ENCODE assay signal across 33 cellular contexts in genomic region chr1:171785766-171786165, GRCh38. TPM values are rescaled to one million over a fixed set of nuclear protein-coding genes. Genes with fewer than 3 reads are reported as not detected.
DNase-seq lines count a peak whose midpoint lies in the region; ATAC-seq and TF ChIP-seq lines count a peak whose summit lies in the region.
"Had no signal": no experiment of that assay in that cellular context is flagged by ENCODE, and none has a peak within 500 bp of the region (broad histone marks: within the 10 kb centered on the region; RNA-seq: fewer than 3 reads in every experiment).

No MANE protein-coding gene starts in this region.

- intact Hi-C loops in activated CD8-positive, alpha-beta T cell treated with anti-CD3 and anti-CD28 coated beads for 36 hours (cut with micrococcal nuclease): no loop called here
- intact Hi-C loops in psoas muscle (cut with DNase I) (loop anchor here in 1 of 2 donors (10.0 kb wide), 1 partner anchor 659 kb away; the partner anchor contains the start of gene PIGC), aorta (cut with DNase I) (loop anchor here in 1 of 2 donors (10.0 kb wide), 1 partner anchor 141 kb away; no protein-coding TSS in a partner anchor)

- peaks cover 93% of the 10 kb centered on the region for H3K36me3 Mint-ChIP-seq in activated T-cell treated with anti-CD3 and anti-CD28 coated beads, Interleukin-2, amount 50 U/mL, for 24 hours (ENCODE audit: low read depth)
- peaks cover 63% of the 10 kb centered on the region for H3K36me3 Mint-ChIP-seq in activated CD8-positive, alpha-beta T cell treated with anti-CD3 and anti-CD28 coated beads for 36 hours (ENCODE audit: low read depth)

- WGBS in psoas muscle, 3 donors: 28 to 53% (median 32%) methylated on average over 9 of the region's 9 CpGs
- 54 to 55% methylated on average over 9 of the region's 9 CpGs for WGBS in aorta, 2 donors

- CTCF ChIA-PET in activated CD8-positive, alpha-beta T cell treated with anti-CD3 and anti-CD28 coated beads for 36 hours (lab: Charles Lee): interaction anchor here (0.9 to 4.4 kb wide), 5 partner anchors 9 to 200 kb away, joined by 3 to 32 read pairs (median 3); no protein-coding TSS in a partner anchor

- H3K27ac ChIP-seq in KMS-11 (no peak overlapping the region), psoas muscle (peak overlapping the region; percentile 51), osteoblast (ENCODE audit: low read depth, low read length) (no peak overlapping the region), aorta (ENCODE audit: low read depth in 1 of 2, low read length in 2 of 2) (no peak overlapping the region)
- H3K27ac ChIP-seq: ascending aorta, cardiac muscle cell, colonic mucosa, epithelial cell of prostate, pancreas, RWPE1, SJSA1, stomach, thyroid gland, vagina had no signal

- no peaks in the 10 kb centered on the region for H3K27me3 Mint-ChIP-seq in activated T-cell treated with anti-CD3 and anti-CD28 coated beads, Interleukin-2, amount 50 U/mL, for 24 hours
- no peaks in the 10 kb centered on the region for H3K27me3 Mint-ChIP-seq in activated CD8-positive, alpha-beta T cell treated with anti-CD3 and anti-CD28 coated beads for 36 hours
- H3K27me3 Mint-ChIP-seq: activated naive CD8-positive, alpha-beta T cell; CD4-positive, alpha-beta memory T cell; T-cell had no signal

- no peak for ATAC-seq in activated CD8-positive, alpha-beta T cell treated with anti-CD3 and anti-CD28 coated beads for 36 hours
- peak in 1 of 4 donors; percentile 17 for ATAC-seq in psoas muscle
- no peak for ATAC-seq in SK-N-SH treated with all-trans-retinoic acid at 6 μM for 48 hours
- no peak for ATAC-seq in aorta (ENCODE audit: low FRiP score)
- ATAC-seq: activated T-cell treated with anti-CD3 and anti-CD28 coated beads, Interleukin-2, amount 50 U/mL, for 4 hours; HCT116; mucosa of descending colon; pancreas; T-cell had no signal

- H3K4me1 ChIP-seq in KMS-11 (ENCODE audit: low read depth, poor library complexity, severe bottlenecking) (peaks cover 42% of the 10 kb centered on the region), psoas muscle (peaks cover 28% of the 10 kb centered on the region), osteoblast (ENCODE audit: insufficient read depth, low read length) (peaks cover 21% of the 10 kb centered on the region), aorta (ENCODE audit: control insufficient read depth in 1 of 2, insufficient read depth in 2 of 2, low read length in 2 of 2) (no peaks in the 10 kb centered on the region)

- TF ChIP-seq CTCF in KMS-11 (conservative IDR thresholded peaks at IDR 0.05; ENCODE audit: low read depth, low read length) (no peak), psoas muscle (IDR thresholded peaks at IDR 0.05) (no peak), osteoblast (IDR thresholded peaks at IDR 0.05; ENCODE audit: extremely low read depth, low read depth, low read length) (no peak)
- no peak for TF ChIP-seq CTCF in activated CD8-positive, alpha-beta T cell treated with anti-CD3 and anti-CD28 coated beads for 36 hours (IDR thresholded peaks at IDR 0.05)

- DNase-seq in activated T-cell treated with anti-CD3 and anti-CD28 coated beads, Interleukin-2, amount 50 U/mL, for 24 hours: no peak
- no peak for DNase-seq in activated T-cell treated with anti-CD3 and anti-CD28 coated beads, Interleukin-2, amount 50 U/mL, for 48 hours
- no peak for DNase-seq in activated CD8-positive, alpha-beta T cell treated with anti-CD3 and anti-CD28 coated beads for 36 hours
- DNase-seq in psoas muscle (peak in 1 of 2 donors; percentile 60), osteoblast (ENCODE audit: insufficient read length, low spot score, missing footprints) (no peak), aorta (no peak)
- DNase-seq: activated CD8-positive, alpha-beta memory T cell treated with anti-CD3 and anti-CD28 coated beads for 24 hours; activated T-cell treated with anti-CD3 and anti-CD28 coated beads, Interleukin-2, amount 50 U/mL, for 4 hours; CD4-positive, alpha-beta memory T cell; colonic mucosa; effector CD8-positive, alpha-beta T cell; hippocampal formation; mucosa of descending colon; NCI-H146; NCI-H446; NCI-H774; retina; stimulated activated CD4-positive, alpha-beta T cell treated with anti-CD3 and anti-CD28 coated beads, Interleukin-1b, Interleukin-23, amount 100 ng/mL, for 48 hours; stomach; T-cell; thyroid gland had no signal

- H2AFZ ChIP-seq in KMS-11 (ENCODE audit: low read depth) (no peak overlapping the region), osteoblast (ENCODE audit: low read length) (no peak overlapping the region)

- H3K4me2 ChIP-seq in KMS-11: peak overlapping the region; percentile 88; the same call in 1 of the 2 replicates
- no peak overlapping the region for H3K4me2 ChIP-seq in osteoblast (ENCODE audit: insufficient read depth, low read length)

- no peaks in the 10 kb centered on the region for H3K9me3 Mint-ChIP-seq in activated T-cell treated with anti-CD3 and anti-CD28 coated beads, Interleukin-2, amount 50 U/mL, for 24 hours
- H3K9me3 Mint-ChIP-seq in activated CD8-positive, alpha-beta T cell treated with anti-CD3 and anti-CD28 coated beads for 36 hours: no peaks in the 10 kb centered on the region
- H3K9me3 Mint-ChIP-seq: activated T-cell treated with anti-CD3 and anti-CD28 coated beads, Interleukin-2, amount 50 U/mL, for 4 hours; T-cell had no signal

- H3K27me3 ChIP-seq in KMS-11 (ENCODE audit: insufficient read depth, low read depth) (no peaks in the 10 kb centered on the region; the same call in 1 of the 2 replicates), psoas muscle (ENCODE audit: insufficient read depth in 3 of 3, low read length in 2 of 3) (no peaks in the 10 kb centered on the region), osteoblast (ENCODE audit: insufficient read depth, low read length) (no peaks in the 10 kb centered on the region), aorta (ENCODE audit: control insufficient read depth in 1 of 2, insufficient read depth in 2 of 2, low read length in 1 of 2) (no peaks in the 10 kb centered on the region)
- H3K27me3 ChIP-seq: ascending aorta, cardiac muscle cell, colonic mucosa, pancreas, SJSA1, stomach, thyroid gland, vagina had no signal

- no peaks in the 10 kb centered on the region for H3K36me3 ChIP-seq in KMS-11 (ENCODE audit: insufficient read depth)
- peaks cover 9 to 63% of the 10 kb centered on the region in 2 donors for H3K36me3 ChIP-seq in psoas muscle (ENCODE audit: insufficient read depth in 1 of 2, low read depth in 1 of 2)
- H3K36me3 ChIP-seq in osteoblast (ENCODE audit: insufficient read depth, low read length): peaks cover 48% of the 10 kb centered on the region
- H3K36me3 ChIP-seq in aorta (ENCODE audit: control insufficient read depth in 1 of 2, insufficient read depth in 2 of 2, low read length in 1 of 2): peaks cover 5 to 13% of the 10 kb centered on the region in 2 donors

- no peak overlapping the region for H3K4me3 Mint-ChIP-seq in activated T-cell treated with anti-CD3 and anti-CD28 coated beads, Interleukin-2, amount 50 U/mL, for 24 hours
- H3K4me3 Mint-ChIP-seq in activated CD8-positive, alpha-beta T cell treated with anti-CD3 and anti-CD28 coated beads for 36 hours: no peak overlapping the region

- H3K79me2 ChIP-seq in KMS-11 (ENCODE audit: insufficient read depth, low read depth): no peaks in the 10 kb centered on the region
- H3K79me2 ChIP-seq in osteoblast (ENCODE audit: insufficient read depth, low read length): peaks cover 75% of the 10 kb centered on the region

- H3K9ac ChIP-seq in KMS-11: no peak overlapping the region

- H3K27ac Mint-ChIP-seq in activated T-cell treated with anti-CD3 and anti-CD28 coated beads, Interleukin-2, amount 50 U/mL, for 24 hours: peak overlapping the region; percentile 63
- H3K27ac Mint-ChIP-seq in activated CD8-positive, alpha-beta T cell treated with anti-CD3 and anti-CD28 coated beads for 36 hours: peak overlapping the region; percentile 87

- H3K9me3 ChIP-seq in psoas muscle (no peaks in the 10 kb centered on the region), osteoblast (ENCODE audit: low read depth, low read length) (no peaks in the 10 kb centered on the region), aorta (ENCODE audit: control insufficient read depth, low read length) (no peaks in the 10 kb centered on the region)
- H3K9me3 ChIP-seq: ascending aorta, colonic mucosa, mucosa of descending colon, pancreas, SJSA1, stomach, thyroid gland, vagina had no signal

- peaks cover 6% of the 10 kb centered on the region; the same call in 1 of the 2 replicates for H4K20me1 ChIP-seq in KMS-11 (ENCODE audit: insufficient read depth)
- H4K20me1 ChIP-seq in osteoblast (ENCODE audit: insufficient read depth, low read length): no peaks in the 10 kb centered on the region

- peaks cover 77% of the 10 kb centered on the region for H3K4me1 Mint-ChIP-seq in activated T-cell treated with anti-CD3 and anti-CD28 coated beads, Interleukin-2, amount 50 U/mL, for 24 hours (ENCODE audit: low read depth)
- peaks cover 53% of the 10 kb centered on the region for H3K4me1 Mint-ChIP-seq in activated CD8-positive, alpha-beta T cell treated with anti-CD3 and anti-CD28 coated beads for 36 hours (ENCODE audit: low read depth)

- POLR2A ChIA-PET in activated CD8-positive, alpha-beta T cell treated with anti-CD3 and anti-CD28 coated beads for 36 hours (lab: Charles Lee): no interaction called here

- H3K4me3 ChIP-seq in KMS-11 (IDR thresholded peaks at IDR 0.05; ENCODE audit: insufficient read depth, low read depth, low read length) (no peak overlapping the region), psoas muscle (no peak overlapping the region), osteoblast (ENCODE audit: insufficient read depth, low read length) (no peak overlapping the region), aorta (ENCODE audit: low read length in 2 of 2) (no peak overlapping the region)
- H3K4me3 ChIP-seq: ascending aorta, cardiac muscle cell, colonic mucosa, lung, mucosa of descending colon, pancreas, SJSA1, stomach, thyroid gland, vagina had no signal

TF ChIP-seq in SK-N-SH treated with all-trans-retinoic acid at 6 μM for 48 hours, 23 proteins besides CTCF, POLR2A, EP300 and RAD21 (continues in another document):
- TF ChIP-seq ZFP3 (CRISPR knock-in tag; IDR thresholded peaks at IDR 0.05): no peak

RNA-seq across cellular contexts. Expression of gene METTL13, which starts 4.3 kb away (rescaled TPM):
- 10 to 100 TPM; 44.6 to 46.6 TPM for total RNA-seq in activated CD8-positive, alpha-beta T cell treated with anti-CD3 and anti-CD28 coated beads for 36 hours
- total RNA-seq in psoas muscle: 10 to 100 TPM; 19.0 to 26.8 (median 23.1) TPM
- 10 to 100 TPM; 15.0 to 66.4 (median 41.4) TPM for polyA plus RNA-seq in psoas muscle
- 13.0 and 15.3 TPM in 2 replicates for total RNA-seq in osteoblast
- 10 to 100 TPM; 15.3 to 17.9 TPM for total RNA-seq in aorta
- 10 to 100 TPM in 1 of 2 donors, 1 to 10 TPM in 1; 7.8 to 10.7 TPM for polyA plus RNA-seq in aorta

RNA-seq across cellular contexts. Expression of gene VAMP4, which starts 43.9 kb away (rescaled TPM):
- 1 to 10 TPM; 6.1 to 6.2 TPM for total RNA-seq in activated CD8-positive, alpha-beta T cell treated with anti-CD3 and anti-CD28 coated beads for 36 hours
- total RNA-seq in psoas muscle (10 to 100 TPM in 1 of 4 donors, 1 to 10 TPM in 3; 5.7 to 10.3 (median 7.9) TPM), osteoblast (7.6 and 8.5 TPM in 2 replicates), aorta (10 to 100 TPM; 22.4 to 28.7 TPM)
- polyA plus RNA-seq in psoas muscle (10 to 100 TPM in 1 of 3 donors, 1 to 10 TPM in 2; 4.6 to 11.3 (median 5.6) TPM), aorta (10 to 100 TPM; 24.9 to 26.2 TPM)

RNA-seq across cellular contexts. Expression of gene DNM3, which starts 55.5 kb away (rescaled TPM):
- 1 to 10 TPM in 1 of 2 experiments, under 1 TPM in 1; 0.58 to 1.1 TPM for total RNA-seq in activated CD8-positive, alpha-beta T cell treated with anti-CD3 and anti-CD28 coated beads for 36 hours
- total RNA-seq in psoas muscle (1 to 10 TPM in 1 of 4 donors, under 1 TPM in 3; 0.52 to 1.0 (median 0.89) TPM), osteoblast (0.72 and 1.2 TPM in 2 replicates), aorta (10 to 100 TPM in 1 of 2 donors, 1 to 10 TPM in 1; 5.1 to 16.2 TPM)
- polyA plus RNA-seq in psoas muscle (under 1 TPM; 0.31 to 0.77 (median 0.62) TPM), aorta (1 to 10 TPM in 1 of 2 donors, not detected in 1; 2.6 TPM)
- polyA plus RNA-seq: cardiac muscle cell had no signal
